1 cellular context compared by ENCODE assay signal in genomic region chr13:113490496-113491417, GRCh38.
TF ChIP-seq lines count a peak whose summit lies in the region.

TSS of gene DCUN1D2 (minus strand) at chr13:113490711. CDS start at chr13:113490669, 42 bp downstream.

TF ChIP-seq in GM12878, 131 proteins besides CTCF, POLR2A, EP300 and RAD21 (continued from another document and continues in another):
- TF ChIP-seq RFX5 (IDR thresholded peaks at IDR 0.05; ENCODE audit: low read depth, low read length) (no peak), SMARCA5 (IDR thresholded peaks at IDR 0.05) (0 out of 2 replicates have a peak, but pooled peaks have one; percentile 78), ZNF217 (IDR thresholded peaks at IDR 0.05) (no peak), RUNX3 (IDR thresholded peaks at IDR 0.05; ENCODE audit: low read length) (peak; percentile 47; the same call in 1 of the 2 replicates), RB1 (IDR thresholded peaks at IDR 0.05; ENCODE audit: borderline replicate concordance) (peak; percentile 90; the same call in 1 of the 2 replicates), TCF7 (IDR thresholded peaks at IDR 0.05; ENCODE audit: borderline replicate concordance) (no peak), ZNF622 (IDR thresholded peaks at IDR 0.05) (no peak), NR2C1 (IDR thresholded peaks at IDR 0.05) (peak; percentile 60; the same call in 1 of the 2 replicates), KDM1A (IDR thresholded peaks at IDR 0.05; ENCODE audit: borderline replicate concordance) (no peak), SMC3 (IDR thresholded peaks at IDR 0.05; ENCODE audit: borderline replicate concordance, low read length) (no peak), MTA3 (IDR thresholded peaks at IDR 0.05; ENCODE audit: borderline replicate concordance, low read length) (no peak), LARP7 (IDR thresholded peaks at IDR 0.05) (peak; percentile 95), MEF2A (IDR thresholded peaks at IDR 0.05; ENCODE audit: insufficient read depth, low read depth, low read length) (no peak), YBX1 (IDR thresholded peaks at IDR 0.05) (no peak), ZNF687 (IDR thresholded peaks at IDR 0.05) (peak; percentile 75), TCF12 (IDR thresholded peaks at IDR 0.05; ENCODE audit: low read depth, low read length) (0 out of 2 replicates have a peak, but pooled peaks have one; percentile 6), ETV6 (conservative IDR thresholded peaks at IDR 0.05 in 1 of 2, IDR thresholded peaks at IDR 0.05 in 1 of 2; ENCODE audit: borderline replicate concordance in 1 of 2, low read depth in 1 of 2) (no peak; a peak in 1 of 4 replicates), BMI1 (IDR thresholded peaks at IDR 0.05; ENCODE audit: borderline replicate concordance) (no peak), CHD2 (IDR thresholded peaks at IDR 0.05; ENCODE audit: borderline replicate concordance, low read depth, low read length) (no peak), KLF5 (IDR thresholded peaks at IDR 0.05; ENCODE audit: partially characterized antibody) (no peak), CHD4 (IDR thresholded peaks at IDR 0.05) (no peak), USF1 (IDR thresholded peaks at IDR 0.05; ENCODE audit: borderline replicate concordance, extremely low read length, insufficient read depth, low read depth, low read length) (no peak), MTA2 (IDR thresholded peaks at IDR 0.05; ENCODE audit: low read depth) (no peak), SIX5 (IDR thresholded peaks at IDR 0.05; ENCODE audit: low read depth, low read length, severe bottlenecking) (peak; percentile 64), ASH2L (IDR thresholded peaks at IDR 0.05; ENCODE audit: borderline replicate concordance, low read depth) (peak; percentile 12; the same call in 1 of the 2 replicates), ZNF274 (IDR thresholded peaks at IDR 0.05; ENCODE audit: insufficient read depth, insufficient read length) (no peak), HDGF (IDR thresholded peaks at IDR 0.05) (no peak), ZSCAN29 (IDR thresholded peaks at IDR 0.05) (no peak), TCF3 (IDR thresholded peaks at IDR 0.05; ENCODE audit: borderline replicate concordance, insufficient read depth, low read depth, low read length) (0 out of 2 replicates have a peak, but pooled peaks have one; percentile 4), TBL1XR1 (IDR thresholded peaks at IDR 0.05; ENCODE audit: low read depth, low read length) (no peak), CHD1 (IDR thresholded peaks at IDR 0.05; ENCODE audit: low read depth, low read length) (no peak), SMAD1 (IDR thresholded peaks at IDR 0.05; ENCODE audit: low read depth, partially characterized antibody) (no peak), BHLHE40 (IDR thresholded peaks at IDR 0.05; ENCODE audit: borderline replicate concordance in 1 of 2, low read depth in 2 of 2, low read length in 1 of 2) (peak; percentile 15 to 77; a peak in 2 of 4 replicates), ZNF384 (IDR thresholded peaks at IDR 0.05; ENCODE audit: borderline replicate concordance, low read depth, low read length) (no peak), MYC (IDR thresholded peaks at IDR 0.05; ENCODE audit: insufficient read depth, insufficient read length, insufficient replicate concordance, low read length, severe bottlenecking) (no peak), SRF (IDR thresholded peaks at IDR 0.05; ENCODE audit: low read depth in 2 of 2, low read length in 2 of 2) (no peak), NBN (IDR thresholded peaks at IDR 0.05) (no peak), SREBF2 (IDR thresholded peaks at IDR 0.05; ENCODE audit: low read length) (no peak), ZNF207 (IDR thresholded peaks at IDR 0.05; ENCODE audit: borderline replicate concordance) (peak; percentile 61; the same call in 1 of the 2 replicates), RELA (IDR thresholded peaks at IDR 0.05; ENCODE audit: borderline replicate concordance, partially characterized antibody) (peak; percentile 30), SMAD5 (IDR thresholded peaks at IDR 0.05; ENCODE audit: low read depth) (no peak), PML (IDR thresholded peaks at IDR 0.05; ENCODE audit: low read length) (no peak), RAD51 (IDR thresholded peaks at IDR 0.05) (no peak), DPF2 (IDR thresholded peaks at IDR 0.05) (peak; percentile 86), ELK1 (IDR thresholded peaks at IDR 0.05; ENCODE audit: low read depth, low read length) (no peak), IRF5 (IDR thresholded peaks at IDR 0.05; ENCODE audit: borderline replicate concordance) (no peak), MEF2B (IDR thresholded peaks at IDR 0.05; ENCODE audit: partially characterized antibody, poor library complexity, severe bottlenecking) (no peak), MYB (IDR thresholded peaks at IDR 0.05; ENCODE audit: borderline replicate concordance, low read depth, low read length) (no peak), CEBPB (IDR thresholded peaks at IDR 0.05; ENCODE audit: borderline replicate concordance in 1 of 2, low read depth in 2 of 2, low read length in 2 of 2) (no peak; a peak in 1 of 4 replicates), FOXK2 (IDR thresholded peaks at IDR 0.05) (no peak)
- TF ChIP-seq, protein P1, sequence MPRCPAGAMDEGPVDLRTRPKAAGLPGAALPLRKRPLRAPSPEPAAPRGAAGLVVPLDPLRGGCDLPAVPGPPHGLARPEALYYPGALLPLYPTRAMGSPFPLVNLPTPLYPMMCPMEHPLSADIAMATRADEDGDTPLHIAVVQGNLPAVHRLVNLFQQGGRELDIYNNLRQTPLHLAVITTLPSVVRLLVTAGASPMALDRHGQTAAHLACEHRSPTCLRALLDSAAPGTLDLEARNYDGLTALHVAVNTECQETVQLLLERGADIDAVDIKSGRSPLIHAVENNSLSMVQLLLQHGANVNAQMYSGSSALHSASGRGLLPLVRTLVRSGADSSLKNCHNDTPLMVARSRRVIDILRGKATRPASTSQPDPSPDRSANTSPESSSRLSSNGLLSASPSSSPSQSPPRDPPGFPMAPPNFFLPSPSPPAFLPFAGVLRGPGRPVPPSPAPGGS (IDR thresholded peaks at IDR 0.05; ENCODE audit: borderline replicate concordance, insufficient read depth, low read depth, low read length, poor library complexity, severe bottlenecking), result peak; percentile 3
- TF ChIP-seq, protein P2, sequence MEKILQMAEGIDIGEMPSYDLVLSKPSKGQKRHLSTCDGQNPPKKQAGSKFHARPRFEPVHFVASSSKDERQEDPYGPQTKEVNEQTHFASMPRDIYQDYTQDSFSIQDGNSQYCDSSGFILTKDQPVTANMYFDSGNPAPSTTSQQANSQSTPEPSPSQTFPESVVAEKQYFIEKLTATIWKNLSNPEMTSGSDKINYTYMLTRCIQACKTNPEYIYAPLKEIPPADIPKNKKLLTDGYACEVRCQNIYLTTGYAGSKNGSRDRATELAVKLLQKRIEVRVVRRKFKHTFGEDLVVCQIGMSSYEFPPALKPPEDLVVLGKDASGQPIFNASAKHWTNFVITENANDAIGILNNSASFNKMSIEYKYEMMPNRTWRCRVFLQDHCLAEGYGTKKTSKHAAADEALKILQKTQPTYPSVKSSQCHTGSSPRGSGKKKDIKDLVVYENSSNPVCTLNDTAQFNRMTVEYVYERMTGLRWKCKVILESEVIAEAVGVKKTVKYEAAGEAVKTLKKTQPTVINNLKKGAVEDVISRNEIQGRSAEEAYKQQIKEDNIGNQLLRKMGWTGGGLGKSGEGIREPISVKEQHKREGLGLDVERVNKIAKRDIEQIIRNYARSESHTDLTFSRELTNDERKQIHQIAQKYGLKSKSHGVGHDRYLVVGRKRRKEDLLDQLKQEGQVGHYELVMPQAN (conservative IDR thresholded peaks at IDR 0.05), result peak; percentile 80; the same call in 1 of the 2 replicates
- TF ChIP-seq, protein P3, sequence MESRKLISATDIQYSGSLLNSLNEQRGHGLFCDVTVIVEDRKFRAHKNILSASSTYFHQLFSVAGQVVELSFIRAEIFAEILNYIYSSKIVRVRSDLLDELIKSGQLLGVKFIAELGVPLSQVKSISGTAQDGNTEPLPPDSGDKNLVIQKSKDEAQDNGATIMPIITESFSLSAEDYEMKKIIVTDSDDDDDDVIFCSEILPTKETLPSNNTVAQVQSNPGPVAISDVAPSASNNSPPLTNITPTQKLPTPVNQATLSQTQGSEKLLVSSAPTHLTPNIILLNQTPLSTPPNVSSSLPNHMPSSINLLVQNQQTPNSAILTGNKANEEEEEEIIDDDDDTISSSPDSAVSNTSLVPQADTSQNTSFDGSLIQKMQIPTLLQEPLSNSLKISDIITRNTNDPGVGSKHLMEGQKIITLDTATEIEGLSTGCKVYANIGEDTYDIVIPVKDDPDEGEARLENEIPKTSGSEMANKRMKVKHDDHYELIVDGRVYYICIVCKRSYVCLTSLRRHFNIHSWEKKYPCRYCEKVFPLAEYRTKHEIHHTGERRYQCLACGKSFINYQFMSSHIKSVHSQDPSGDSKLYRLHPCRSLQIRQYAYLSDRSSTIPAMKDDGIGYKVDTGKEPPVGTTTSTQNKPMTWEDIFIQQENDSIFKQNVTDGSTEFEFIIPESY (IDR thresholded peaks at IDR 0.05), result no peak
- TF ChIP-seq, protein P4, sequence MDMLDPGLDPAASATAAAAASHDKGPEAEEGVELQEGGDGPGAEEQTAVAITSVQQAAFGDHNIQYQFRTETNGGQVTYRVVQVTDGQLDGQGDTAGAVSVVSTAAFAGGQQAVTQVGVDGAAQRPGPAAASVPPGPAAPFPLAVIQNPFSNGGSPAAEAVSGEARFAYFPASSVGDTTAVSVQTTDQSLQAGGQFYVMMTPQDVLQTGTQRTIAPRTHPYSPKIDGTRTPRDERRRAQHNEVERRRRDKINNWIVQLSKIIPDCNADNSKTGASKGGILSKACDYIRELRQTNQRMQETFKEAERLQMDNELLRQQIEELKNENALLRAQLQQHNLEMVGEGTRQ (IDR thresholded peaks at IDR 0.05; ENCODE audit: borderline replicate concordance, low read depth, low read length), result no peak
- TF ChIP-seq, protein P5, sequence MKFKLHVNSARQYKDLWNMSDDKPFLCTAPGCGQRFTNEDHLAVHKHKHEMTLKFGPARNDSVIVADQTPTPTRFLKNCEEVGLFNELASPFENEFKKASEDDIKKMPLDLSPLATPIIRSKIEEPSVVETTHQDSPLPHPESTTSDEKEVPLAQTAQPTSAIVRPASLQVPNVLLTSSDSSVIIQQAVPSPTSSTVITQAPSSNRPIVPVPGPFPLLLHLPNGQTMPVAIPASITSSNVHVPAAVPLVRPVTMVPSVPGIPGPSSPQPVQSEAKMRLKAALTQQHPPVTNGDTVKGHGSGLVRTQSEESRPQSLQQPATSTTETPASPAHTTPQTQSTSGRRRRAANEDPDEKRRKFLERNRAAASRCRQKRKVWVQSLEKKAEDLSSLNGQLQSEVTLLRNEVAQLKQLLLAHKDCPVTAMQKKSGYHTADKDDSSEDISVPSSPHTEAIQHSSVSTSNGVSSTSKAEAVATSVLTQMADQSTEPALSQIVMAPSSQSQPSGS (IDR thresholded peaks at IDR 0.05; ENCODE audit: low read length), result no peak
